27 cellular contexts compared by ENCODE assay signal in genomic region chrX:103635436-103635835, GRCh38.
"Had no signal": no experiment of that assay in that cellular context is flagged by ENCODE, and none has a peak within 500 bp of the region (broad histone marks: within the 10 kb centered on the region; RNA-seq: fewer than 3 reads in every experiment).

No MANE protein-coding gene starts in this region.

- H3K27ac ChIP-seq: heart right ventricle, right lobe of liver, skin epidermis, testis had no signal

- H3K27ac Mint-ChIP-seq: activated CD8-positive, alpha-beta T cell treated with anti-CD3 and anti-CD28 coated beads for 36 hours; activated T-helper 17 cell treated with anti-CD3 and anti-CD28 coated beads, Interleukin-2, amount 50 U/mL, for 72 hours; nephron; WTC11 had no signal

- H3K4me3 Mint-ChIP-seq: activated CD8-positive, alpha-beta T cell treated with anti-CD3 and anti-CD28 coated beads for 36 hours; activated T-cell treated with anti-CD3 and anti-CD28 coated beads, Interleukin-2, amount 50 U/mL, for 4 hours; activated T-helper 17 cell treated with anti-CD3 and anti-CD28 coated beads, Interleukin-2, amount 50 U/mL, for 72 hours; nephron; WTC11 had no signal

- H3K4me3 ChIP-seq: heart right ventricle, right lobe of liver, skin epidermis, testis had no signal

- H3K27me3 ChIP-seq: right lobe of liver, testis had no signal

- H3K27me3 Mint-ChIP-seq: activated CD8-positive, alpha-beta T cell treated with anti-CD3 and anti-CD28 coated beads for 36 hours; activated T-helper 17 cell treated with anti-CD3 and anti-CD28 coated beads, Interleukin-2, amount 50 U/mL, for 72 hours had no signal

- FAIRE-seq: endothelial cell of umbilical vein, islet of Langerhans, urothelium cell line had no signal

- H3K9me3 ChIP-seq: heart right ventricle, right lobe of liver, testis had no signal

- DNase-seq: activated CD4-positive, alpha-beta T cell treated with anti-CD3 and anti-CD28 coated beads for 1 hour; activated CD4-positive, alpha-beta T cell treated with anti-CD3 and anti-CD28 coated beads, Interleukin-2, amount 50 U/mL, for 1 hour; activated CD8-positive, alpha-beta T cell treated with anti-CD3 and anti-CD28 coated beads for 36 hours; activated gamma-delta T cell treated with Interleukin-2 at 50 U/mL for 16 hours; activated naive CD4-positive, alpha-beta T cell treated with anti-CD3 and anti-CD28 coated beads, Interleukin-2, amount 50 U/mL, for 16 hours; activated T-cell treated with anti-CD3 and anti-CD28 coated beads, Interleukin-2, amount 50 U/mL, for 4 hours; amniotic stem cell; central memory CD4-positive, alpha-beta T cell; foreskin melanocyte; heart right ventricle; left cardiac atrium; left ventricle myocardium superior; right lobe of liver; stimulated activated CD4-positive, alpha-beta T cell treated with anti-CD3 and anti-CD28 coated beads, Interleukin-12 subunit alpha, Interleukin-12 subunit beta, amount 100 ng/mL, for 4 hours; stimulated activated CD4-positive, alpha-beta T cell treated with anti-CD3 and anti-CD28 coated beads, Interleukin-4, amount 100 ng/mL, for 1 hour; stimulated activated naive CD8-positive, alpha-beta T cell treated with anti-CD3 and anti-CD28 coated beads, Interleukin-15, Interleukin-2, amounts not matched to agents 100 U/mL and 50 U/mL, for 24 hours; T1000; testis; trophoblast cell had no signal

- H3K36me3 Mint-ChIP-seq: WTC11 had no signal

- H3K4me1 Mint-ChIP-seq: activated T-helper 17 cell treated with anti-CD3 and anti-CD28 coated beads, Interleukin-2, amount 50 U/mL, for 72 hours; nephron; WTC11 had no signal

- ATAC-seq: activated CD8-positive, alpha-beta T cell treated with anti-CD3 and anti-CD28 coated beads for 36 hours; activated T-cell treated with anti-CD3 and anti-CD28 coated beads, Interleukin-2, amount 50 U/mL, for 4 hours; activated T-helper 17 cell treated with anti-CD3 and anti-CD28 coated beads, Interleukin-2, amount 50 U/mL, for 72 hours; esophagus mucosa; heart right ventricle; left cardiac atrium; left ventricle myocardium superior; right lobe of liver; stimulated activated naive CD8-positive, alpha-beta T cell treated with anti-CD3 and anti-CD28 coated beads, Interleukin-15, Interleukin-2, amounts not matched to agents 100 U/mL and 50 U/mL, for 24 hours; WTC11 had no signal

- H3K9me3 Mint-ChIP-seq: activated CD8-positive, alpha-beta T cell treated with anti-CD3 and anti-CD28 coated beads for 36 hours; activated T-cell treated with anti-CD3 and anti-CD28 coated beads, Interleukin-2, amount 50 U/mL, for 4 hours; activated T-helper 17 cell treated with anti-CD3 and anti-CD28 coated beads, Interleukin-2, amount 50 U/mL, for 72 hours; nephron; WTC11 had no signal

- H3K36me3 ChIP-seq: heart right ventricle, right lobe of liver had no signal

- H3K4me1 ChIP-seq: right lobe of liver, testis had no signal
